ENCODE assay signal across 8 cellular contexts in the genomic region with DNA sequence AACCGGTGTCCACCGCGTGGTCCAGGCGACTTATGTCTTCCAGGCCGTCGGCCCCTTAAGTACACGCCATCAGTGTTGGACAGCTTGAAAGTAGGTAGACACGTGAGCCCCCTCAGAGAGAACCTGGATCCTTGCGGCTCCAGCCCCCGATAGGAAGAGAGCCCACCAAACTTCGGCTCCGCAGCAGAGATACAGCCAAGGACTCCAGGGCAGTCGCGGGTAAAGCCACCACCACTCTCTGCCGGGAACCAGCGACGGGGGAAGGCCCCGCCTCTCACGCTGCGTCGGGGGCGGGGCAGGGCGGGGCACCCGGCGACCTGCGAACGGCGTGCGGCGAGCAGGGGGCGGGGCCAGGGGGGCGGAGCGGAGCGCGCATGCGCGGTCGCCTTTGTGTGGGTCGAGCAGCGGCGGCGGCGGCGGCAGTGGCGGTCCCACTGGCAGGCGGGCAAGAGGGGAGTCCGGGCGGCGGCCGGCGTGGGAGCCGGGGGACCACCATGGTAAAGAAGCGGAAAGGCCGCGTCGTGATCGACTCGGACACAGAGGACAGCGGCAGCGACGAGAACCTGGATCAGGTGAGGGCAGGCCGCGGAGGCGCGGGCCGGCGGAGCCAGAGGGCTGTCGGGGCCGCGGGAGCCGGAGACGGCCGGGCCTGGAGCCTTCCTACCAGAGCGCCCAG. TPM values are rescaled to one million over a fixed set of nuclear protein-coding genes. Genes with fewer than 3 reads are reported as not detected.
DNase-seq lines count a peak whose midpoint lies in the region; ATAC-seq and TF ChIP-seq lines count a peak whose summit lies in the region.

A gene (plus strand): TSS at position 354 of the 676 bp plus-strand sequence. CDS start 21 bp downstream, at position 375.

- H3K4me1 ChIP-seq in HUES48 (ENCODE audit: control insufficient read depth, insufficient read depth, low read length) (no peaks in the 10 kb centered on the region), OCI-LY3 (ENCODE audit: low read length) (peaks cover 9% of the 10 kb centered on the region)

- H3K4me1 Mint-ChIP-seq in endothelial cell (ENCODE audit: unreplicated experiment): peaks cover 29% of the 10 kb centered on the region

- H3K9me3 Mint-ChIP-seq in endothelial cell (ENCODE audit: unreplicated experiment): no peaks in the 10 kb centered on the region

- H3K79me2 ChIP-seq in OCI-LY3 (ENCODE audit: low read length): peaks cover 64% of the 10 kb centered on the region

- DNase-seq in COR-L47 (lab: John Stamatoyannopoulos, UW): peak; percentile 86
- DNase-seq in activated CD8-positive, alpha-beta memory T cell treated with anti-CD3 and anti-CD28 coated beads, Interleukin-2, amount 50 U/mL, for 48 hours: peak; percentile 100
- DNase-seq in endothelial cell (ENCODE audit: low spot score): peak; percentile 98
- DNase-seq in midbrain (lab: John Stamatoyannopoulos, UW): peak; percentile 94
- peak; percentile 97 to 98 for DNase-seq in stimulated activated CD8-positive, alpha-beta memory T cell treated with anti-CD3 and anti-CD28 coated beads, Interleukin-15, amount 100 ng/mL, for 48 hours (ENCODE audit: low read depth in 2 of 2)

- H3K4me3 ChIP-seq in HUES48 (ENCODE audit: low read depth, low read length) (peak within 1 kb of the TSS; percentile 97), OCI-LY3 (ENCODE audit: low read length) (peak within 1 kb of the TSS; percentile 97)

- peaks cover 24% of the 10 kb centered on the region for H4K20me1 ChIP-seq in OCI-LY3 (ENCODE audit: insufficient read depth, low read length)

- H3K36me3 Mint-ChIP-seq in endothelial cell (ENCODE audit: low read depth, unreplicated experiment): peaks cover 4% of the 10 kb centered on the region

- H3K36me3 ChIP-seq in HUES48 (ENCODE audit: control insufficient read depth, insufficient read depth, low read length) (no peaks in the 10 kb centered on the region), OCI-LY3 (replicated peaks; ENCODE audit: low read depth, low read length) (peaks cover 7% of the 10 kb centered on the region)

- H3K27me3 ChIP-seq in HUES48 (ENCODE audit: control insufficient read depth, insufficient read depth, low read length): no peaks in the 10 kb centered on the region
- H3K27me3 ChIP-seq in OCI-LY3 (ENCODE audit: low read depth, low read length): no peaks in the 10 kb centered on the region

- peak; percentile 84 for ATAC-seq in GM21381 (IDR thresholded peaks at IDR 0.05; ENCODE audit: unreplicated experiment)

- TF ChIP-seq CTCF in OCI-LY3 (IDR thresholded peaks at IDR 0.05; ENCODE audit: low read depth, low read length) (no peak), endothelial cell (IDR thresholded peaks at IDR 0.05; ENCODE audit: unreplicated experiment) (no peak)

- peak within 1 kb of the TSS; percentile 90 for H3K9ac ChIP-seq in HUES48 (ENCODE audit: low read depth, low read length)
- H3K9ac ChIP-seq in OCI-LY3 (ENCODE audit: low read length): peak within 1 kb of the TSS; percentile 93

- H3K4me2 ChIP-seq in OCI-LY3 (ENCODE audit: low read length): peak within 1 kb of the TSS; percentile 97

- peaks cover 3% of the 10 kb centered on the region for H3K27me3 Mint-ChIP-seq in endothelial cell (ENCODE audit: unreplicated experiment)

- no peaks in the 10 kb centered on the region for H3K9me3 ChIP-seq in HUES48 (ENCODE audit: control insufficient read depth, insufficient read depth, low read length)
- H3K9me3 ChIP-seq in OCI-LY3 (ENCODE audit: insufficient read depth, low read length): no peaks in the 10 kb centered on the region

- H2AFZ ChIP-seq in OCI-LY3 (ENCODE audit: low read depth, low read length): peak within 1 kb of the TSS; percentile 80

- H3K27ac ChIP-seq in HUES48 (ENCODE audit: low read depth, low read length) (peak within 1 kb of the TSS; percentile 89), OCI-LY3 (ENCODE audit: low read length) (peak within 1 kb of the TSS; percentile 45)

- H3K27ac Mint-ChIP-seq in endothelial cell (ENCODE audit: unreplicated experiment): peak within 1 kb of the TSS; percentile 83

- peak within 1 kb of the TSS; percentile 99 for H3K4me3 Mint-ChIP-seq in endothelial cell (ENCODE audit: unreplicated experiment)

RNA-seq across cellular contexts. Expression of the gene that starts here (rescaled TPM):
- total RNA-seq in endothelial cell (ENCODE audit: unreplicated experiment): 60.8 TPM

Comparison
In these comparisons a context has a peak if more than half of its experiments do, and no peak if none do; other contexts are left out.
1. Peak in every context shown above with its lines: DNase-seq, ATAC-seq, H3K4me3 ChIP-seq and H3K27ac ChIP-seq.